23 cellular contexts compared by ENCODE assay signal in the genomic region with DNA sequence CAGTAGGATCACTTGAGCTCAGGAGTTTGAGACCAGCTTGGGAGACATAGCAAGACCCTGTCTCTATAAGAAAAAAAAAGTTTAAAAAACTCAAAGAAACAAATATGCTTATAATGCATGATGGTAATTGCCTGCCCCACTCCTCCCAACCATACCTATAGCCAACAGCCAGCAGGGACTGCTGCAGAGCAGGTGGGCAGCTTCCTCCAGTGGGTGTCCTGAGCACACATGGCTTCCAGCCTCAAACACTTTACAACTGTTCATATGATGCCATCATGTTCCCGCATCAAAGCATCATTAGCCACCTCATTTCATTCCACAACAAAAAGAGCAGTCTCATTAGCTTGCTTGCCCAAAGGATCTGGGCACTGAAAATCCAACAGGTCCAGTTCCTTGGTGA. TPM values are rescaled to one million over a fixed set of nuclear protein-coding genes. Genes with fewer than 3 reads are reported as not detected.
DNase-seq lines count a peak whose midpoint lies in the region; ATAC-seq, FAIRE-seq and TF ChIP-seq lines count a peak whose summit lies in the region.
"Had no signal": no experiment of that assay in that cellular context is flagged by ENCODE, and none has a peak within 500 bp of the region (broad histone marks: within the 10 kb centered on the region; RNA-seq: fewer than 3 reads in every experiment).

No MANE protein-coding gene starts in this region.

- H3K27ac ChIP-seq in Panc1 (ENCODE audit: low read length) = peak overlapping the region; percentile 51
- peak overlapping the region in 3 of 4 donors; percentile 46 to 87 (median 86) for H3K27ac ChIP-seq in esophagus squamous epithelium
- no peak overlapping the region for H3K27ac ChIP-seq in SK-N-SH (ENCODE audit: low read depth in 2 of 2, low read length in 1 of 2)
- H3K27ac ChIP-seq: 22Rv1, BLaER1, HL-60 had no signal

- TF ChIP-seq RAD21 in SK-N-SH (IDR thresholded peaks at IDR 0.05; ENCODE audit: low read length) = no peak

- no TSS peak for BruUV-seq in Panc1 (replicated peaks; lab: Mats Ljungman, UMichigan)

- no peak overlapping the region for H3K9ac ChIP-seq in SK-N-SH
- H3K9ac ChIP-seq: BLaER1 had no signal

- TF ChIP-seq EP300 in SK-N-SH (IDR thresholded peaks at IDR 0.05; ENCODE audit: borderline replicate concordance in 1 of 2, low read depth in 1 of 2, low read length in 1 of 2) = no peak

- in situ Hi-C loops in Panc1 (cut with HindIII; ENCODE audit: low pct_unique_long_range_greater_than_20kb, low sequenced_read_pairs) = no loop called here

- intact Hi-C loops in Panc1 (cut with micrococcal nuclease; ENCODE audit: unreplicated experiment) = no loop called here
- intact Hi-C loops in esophagus squamous epithelium (cut with DNase I) = no loop called here

- CTCF ChIA-PET in Panc1 (lab: Charles Lee) = interaction anchor here (0.7 kb wide), 1 partner anchor 15 kb away, joined by 6 read pairs; no protein-coding TSS in a partner anchor
- CTCF ChIA-PET in SK-N-SH (lab: Yijun Ruan, JAX) = interaction anchor here (1.0 kb wide), 1 partner anchor 205 kb away, joined by 3 read pairs; a partner anchor contains a TSS

- H4K20me1 ChIP-seq in SK-N-SH (ENCODE audit: insufficient read depth) = no peaks in the 10 kb centered on the region
- H4K20me1 ChIP-seq: BLaER1 had no signal

- H3K27me3 ChIP-seq in Panc1 (ENCODE audit: control insufficient read depth, insufficient read depth, low read length) (no peaks in the 10 kb centered on the region), esophagus squamous epithelium (no peaks in the 10 kb centered on the region), SK-N-SH (ENCODE audit: insufficient read depth) (no peaks in the 10 kb centered on the region)
- H3K27me3 ChIP-seq: BLaER1 had no signal

- H3K4me3 ChIP-seq in Panc1 (ENCODE audit: low read depth in 2 of 2, low read length in 2 of 2) (no peak overlapping the region), esophagus squamous epithelium (no peak overlapping the region), SK-N-SH (ENCODE audit: low read depth in 2 of 2, low read length in 1 of 2) (no peak overlapping the region)
- H3K4me3 ChIP-seq: BLaER1, GM12878 had no signal

- POLR2A ChIA-PET in Panc1 (lab: Charles Lee) (no interaction called here), SK-N-SH (lab: Yijun Ruan, JAX) (no interaction called here)

- H3K4me1 Mint-ChIP-seq in T-helper 2 cell treated with Interferon-gamma antibody and Interleukin-4, amounts not matched to agents 5 μg/mL and 100 μg/mL, for 36 hours (ENCODE audit: low read depth) = peaks cover 35% of the 10 kb centered on the region

- H3K36me3 Mint-ChIP-seq in T-helper 2 cell treated with Interferon-gamma antibody and Interleukin-4, amounts not matched to agents 5 μg/mL and 100 μg/mL, for 36 hours (ENCODE audit: low read depth) = peaks cover 8% of the 10 kb centered on the region
- H3K36me3 Mint-ChIP-seq: CD4-positive, alpha-beta memory T cell had no signal

- TF ChIP-seq POLR2A in GM12891 (IDR thresholded peaks at IDR 0.05; ENCODE audit: low read depth, low read length) (no peak), esophagus squamous epithelium (IDR thresholded peaks at IDR 0.05) (no peak)

- WGBS in esophagus squamous epithelium, 2 donors = 92 to 100% methylated on average over 1 of the region's 1 CpG
- 100% methylated on average over 1 of the region's 1 CpG for WGBS in SK-N-SH (ENCODE audit: low lambda C conversion rate)

- 0 out of 2 replicates have a peak, but pooled peaks have one; percentile 32 for ATAC-seq in Panc1
- ATAC-seq in GM19395 (IDR thresholded peaks at IDR 0.05; ENCODE audit: unreplicated experiment) = no peak

- H3K27ac Mint-ChIP-seq in T-helper 2 cell treated with Interferon-gamma antibody and Interleukin-4, amounts not matched to agents 5 μg/mL and 100 μg/mL, for 36 hours = peak overlapping the region; percentile 89

- peaks cover 74% of the 10 kb centered on the region for H3K4me1 ChIP-seq in Panc1 (ENCODE audit: control insufficient read depth, insufficient read depth, low read length)
- peaks cover 10 to 52% (median 14%) of the 10 kb centered on the region in 3 donors for H3K4me1 ChIP-seq in esophagus squamous epithelium
- no peaks in the 10 kb centered on the region for H3K4me1 ChIP-seq in SK-N-SH (ENCODE audit: control insufficient read depth in 1 of 2, insufficient read depth in 2 of 2, low read depth in 1 of 2, low read length in 1 of 2)
- H3K4me1 ChIP-seq: BLaER1 had no signal

- no peaks in the 10 kb centered on the region for H3K27me3 Mint-ChIP-seq in T-helper 2 cell treated with Interferon-gamma antibody and Interleukin-4, amounts not matched to agents 5 μg/mL and 100 μg/mL, for 36 hours (ENCODE audit: low read depth)
- H3K27me3 Mint-ChIP-seq: CD4-positive, alpha-beta memory T cell had no signal

- H2AFZ ChIP-seq in SK-N-SH (ENCODE audit: low read depth) = no peak overlapping the region

- H3K36me3 ChIP-seq in Panc1 (ENCODE audit: control insufficient read depth, insufficient read depth, low read length) (no peaks in the 10 kb centered on the region; the same call in 1 of the 2 replicates), esophagus squamous epithelium (peaks cover 0 to 4% (median 0%) of the 10 kb centered on the region in 3 donors), SK-N-SH (replicated peaks in 1 of 2; ENCODE audit: control insufficient read depth in 1 of 2, insufficient read depth in 2 of 2, low read length in 1 of 2) (no peaks in the 10 kb centered on the region)
- H3K36me3 ChIP-seq: BLaER1 had no signal

- H3K4me3 Mint-ChIP-seq in T-helper 2 cell treated with Interferon-gamma antibody and Interleukin-4, amounts not matched to agents 5 μg/mL and 100 μg/mL, for 36 hours = no peak overlapping the region

- peaks cover 3% of the 10 kb centered on the region for H3K9me3 Mint-ChIP-seq in T-helper 2 cell treated with Interferon-gamma antibody and Interleukin-4, amounts not matched to agents 5 μg/mL and 100 μg/mL, for 36 hours

- no peak for TF ChIP-seq CTCF in Panc1 (IDR thresholded peaks at IDR 0.05)
- TF ChIP-seq CTCF in esophagus squamous epithelium (IDR thresholded peaks at IDR 0.05) = no peak
- no peak for TF ChIP-seq CTCF in SK-N-SH (IDR thresholded peaks at IDR 0.05)

- no peaks in the 10 kb centered on the region for H3K9me2 ChIP-seq in SK-N-SH

- H3K4me2 ChIP-seq in SK-N-SH = no peak overlapping the region
- H3K4me2 ChIP-seq: BLaER1 had no signal

- no peaks in the 10 kb centered on the region for H3K79me2 ChIP-seq in SK-N-SH (ENCODE audit: insufficient read depth)

- peak; percentile 13 for FAIRE-seq in GM12891 (lab: Jason Lieb, UNC)
- FAIRE-seq: GM12878 had no signal

- no peaks in the 10 kb centered on the region for H3F3A ChIP-seq in SK-N-SH (replicated peaks; ENCODE audit: insufficient read depth)

- no peak for DNase-seq in T-helper 2 cell treated with Interferon-gamma antibody and Interleukin-4, amounts not matched to agents 5 μg/mL and 100 μg/mL, for 36 hours (ENCODE audit: low spot score)
- DNase-seq in T-helper 2 cell (no peak), GM12891 (ENCODE audit: insufficient read length, low spot score) (no peak), Panc1 (ENCODE audit: low read depth, low spot score) (no peak), esophagus squamous epithelium (lab: John Stamatoyannopoulos, UW) (no peak), SK-N-SH (no peak)
- DNase-seq in activated T-cell treated with anti-CD3 and anti-CD28 coated beads, Interleukin-2, amount 50 U/mL, for 1 hour = no peak
- DNase-seq: Caco-2, DMS 273 treated with DMSO at 0.1 percent for 48 hours, DMS79 treated with DMSO at 0.1 percent for 48 hours, H7, MV-4-11, NCI-H1105 treated with DMSO at 0.1 percent for 48 hours, NCI-H2029 treated with DMSO at 0.1 percent for 48 hours, NCI-H2171, SHP77, SW 1271 had no signal

- H3K9me3 ChIP-seq in Panc1 (ENCODE audit: control insufficient read depth, insufficient read depth, low read depth, low read length) (no peaks in the 10 kb centered on the region), esophagus squamous epithelium (no peaks in the 10 kb centered on the region), SK-N-SH (no peaks in the 10 kb centered on the region)
- H3K9me3 ChIP-seq: BLaER1, Caco-2 had no signal

TF ChIP-seq in GM12891, 5 proteins besides CTCF, POLR2A, EP300 and RAD21:
- TF ChIP-seq PAX5 (IDR thresholded peaks at IDR 0.05; ENCODE audit: insufficient read depth, low read length, severe bottlenecking) = no peak

TF ChIP-seq in SK-N-SH, 30 proteins besides CTCF, POLR2A, EP300 and RAD21 (continues in another document):
- TF ChIP-seq, protein P1, sequence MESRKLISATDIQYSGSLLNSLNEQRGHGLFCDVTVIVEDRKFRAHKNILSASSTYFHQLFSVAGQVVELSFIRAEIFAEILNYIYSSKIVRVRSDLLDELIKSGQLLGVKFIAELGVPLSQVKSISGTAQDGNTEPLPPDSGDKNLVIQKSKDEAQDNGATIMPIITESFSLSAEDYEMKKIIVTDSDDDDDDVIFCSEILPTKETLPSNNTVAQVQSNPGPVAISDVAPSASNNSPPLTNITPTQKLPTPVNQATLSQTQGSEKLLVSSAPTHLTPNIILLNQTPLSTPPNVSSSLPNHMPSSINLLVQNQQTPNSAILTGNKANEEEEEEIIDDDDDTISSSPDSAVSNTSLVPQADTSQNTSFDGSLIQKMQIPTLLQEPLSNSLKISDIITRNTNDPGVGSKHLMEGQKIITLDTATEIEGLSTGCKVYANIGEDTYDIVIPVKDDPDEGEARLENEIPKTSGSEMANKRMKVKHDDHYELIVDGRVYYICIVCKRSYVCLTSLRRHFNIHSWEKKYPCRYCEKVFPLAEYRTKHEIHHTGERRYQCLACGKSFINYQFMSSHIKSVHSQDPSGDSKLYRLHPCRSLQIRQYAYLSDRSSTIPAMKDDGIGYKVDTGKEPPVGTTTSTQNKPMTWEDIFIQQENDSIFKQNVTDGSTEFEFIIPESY (IDR thresholded peaks at IDR 0.05; ENCODE audit: borderline replicate concordance, low read depth) = no peak
- TF ChIP-seq TCF12 (IDR thresholded peaks at IDR 0.05) (no peak), RFX5 (IDR thresholded peaks at IDR 0.05; ENCODE audit: low read length) (no peak), GATA2 (CRISPR knock-in tag; IDR thresholded peaks at IDR 0.05) (no peak), TAF1 (IDR thresholded peaks at IDR 0.05; ENCODE audit: borderline replicate concordance, low read depth, low read length) (no peak), TEAD4 (IDR thresholded peaks at IDR 0.05; ENCODE audit: borderline replicate concordance, insufficient read depth) (no peak), ELF1 (IDR thresholded peaks at IDR 0.05) (no peak), MEF2A (IDR thresholded peaks at IDR 0.05; ENCODE audit: borderline replicate concordance, low read depth) (no peak), SIN3A (IDR thresholded peaks at IDR 0.05; ENCODE audit: borderline replicate concordance, low read depth, low read length) (no peak), POLR2AphosphoS5 (IDR thresholded peaks at IDR 0.05; ENCODE audit: low read depth, low read length) (no peak), RCOR1 (IDR thresholded peaks at IDR 0.05; ENCODE audit: low read length) (no peak)

RNA-seq across cellular contexts. Expression of a gene that starts 42.0 kb away (rescaled TPM):
- polyA plus RNA-seq in GM12891 (2012; ENCODE audit: low read depth, missing spikeins) = 19.1 TPM
- 274 TPM for total RNA-seq in Panc1 (2021; ENCODE audit: unreplicated experiment)
- 97.4 TPM for polyA plus RNA-seq in Panc1 (2012; ENCODE audit: insufficient read length)
- 100 to 1,000 TPM; 185 to 345 (median 304) TPM for total RNA-seq in esophagus squamous epithelium
- polyA plus RNA-seq in SK-N-SH (2012; rRNA removed) = 16.1 and 24.9 TPM in 2 replicates
- 13.0 and 19.7 TPM in 2 replicates for polyA plus RNA-seq in SK-N-SH (2012; cell fraction: cytosol; rRNA removed)
- 21.3 and 27.5 TPM in 2 replicates for polyA plus RNA-seq in SK-N-SH (2012; cell fraction: nucleus; rRNA removed)

Comparison
In these comparisons a context has a peak if more than half of its experiments do, and no peak if none do; other contexts are left out.
1. H3K27ac ChIP-seq: peak in Panc1 (single experiment) and esophagus squamous epithelium (3 of 4); none in SK-N-SH (0 of 2).